Comparison of ENCODE assay signal across 9 cellular contexts in genomic region chr18:51039138-51040112, GRCh38. TPM values are rescaled to one million over a fixed set of nuclear protein-coding genes. Genes with fewer than 3 reads are reported as not detected.
DNase-seq lines count a peak whose midpoint lies in the region; ATAC-seq and TF ChIP-seq lines count a peak whose summit lies in the region.
"Had no signal": no experiment of that assay in that cellular context is flagged by ENCODE, and none has a peak within 500 bp of the region (broad histone marks: within the 10 kb centered on the region; RNA-seq: fewer than 3 reads in every experiment).

No MANE protein-coding gene starts in this region.

- WGBS in testis, 2 donors, result 45 to 58% methylated on average over 5 to 8 of the region's 8 CpGs

- peaks cover 4 to 6% of the 10 kb centered on the region in 2 donors for H3K36me3 Mint-ChIP-seq in activated T-cell treated with anti-CD3 and anti-CD28 coated beads, Interleukin-2, amount 50 U/mL, for 72 hours (ENCODE audit: insufficient read depth in 2 of 2)

- H3K27ac Mint-ChIP-seq in activated T-cell treated with anti-CD3 and anti-CD28 coated beads, Interleukin-2, amount 50 U/mL, for 72 hours, result peak overlapping the region; percentile 57

- H3K4me2 ChIP-seq in fibroblast of lung (ENCODE audit: extremely low read depth, insufficient read depth, low read length), result no peak overlapping the region

- H3K36me3 ChIP-seq in fibroblast of lung (ENCODE audit: control insufficient read depth, insufficient read depth, low read length) (no peaks in the 10 kb centered on the region), testis (ENCODE audit: low read depth, missing control alignments) (no peaks in the 10 kb centered on the region)
- H3K36me3 ChIP-seq: prostate gland had no signal

- no peaks in the 10 kb centered on the region for H4K20me1 ChIP-seq in fibroblast of lung (ENCODE audit: control insufficient read depth, extremely low read depth, insufficient read depth, low read length)

- H3K4me3 ChIP-seq in fibroblast of lung (replicated peaks in 1 of 4; ENCODE audit: control extremely low read depth in 1 of 4, insufficient read depth in 1 of 4, low read depth in 3 of 4, low read length in 4 of 4) (no peak overlapping the region), testis (no peak overlapping the region)
- H3K4me3 ChIP-seq: prostate gland had no signal

- H3K4me3 Mint-ChIP-seq in activated T-cell treated with anti-CD3 and anti-CD28 coated beads, Interleukin-2, amount 50 U/mL, for 72 hours, result peak overlapping the region in 1 of 2 donors; percentile 71

- peaks cover 88% of the 10 kb centered on the region for H3K4me1 Mint-ChIP-seq in activated T-cell treated with anti-CD3 and anti-CD28 coated beads, Interleukin-2, amount 50 U/mL, for 72 hours (ENCODE audit: low read depth)

- H3K4me1 ChIP-seq in fibroblast of lung (ENCODE audit: control insufficient read depth, extremely low read depth, insufficient read depth, low read length), result no peaks in the 10 kb centered on the region
- H3K4me1 ChIP-seq in testis, result peaks cover 61% of the 10 kb centered on the region

- ATAC-seq in activated T-cell treated with anti-CD3 and anti-CD28 coated beads, Interleukin-2, amount 50 U/mL, for 72 hours (replicated peaks in 1 of 2), result peak; percentile 69 to 70
- ATAC-seq in HG03457 (IDR thresholded peaks at IDR 0.05; ENCODE audit: unreplicated experiment), result peak; percentile 52

- no peaks in the 10 kb centered on the region for H3K27me3 Mint-ChIP-seq in activated T-cell treated with anti-CD3 and anti-CD28 coated beads, Interleukin-2, amount 50 U/mL, for 72 hours (ENCODE audit: low read depth)

- H3K9me3 Mint-ChIP-seq in activated T-cell treated with anti-CD3 and anti-CD28 coated beads, Interleukin-2, amount 50 U/mL, for 72 hours, result peaks cover 3% of the 10 kb centered on the region in 2 donors

- no peak for TF ChIP-seq CTCF in fibroblast of lung (conservative IDR thresholded peaks at IDR 0.05 in 1 of 2, IDR thresholded peaks at IDR 0.05 in 1 of 2; ENCODE audit: low read depth in 1 of 2, low read length in 2 of 2)
- no peak for TF ChIP-seq CTCF in testis (IDR thresholded peaks at IDR 0.05)

- no peak for TF ChIP-seq POLR2A in testis (IDR thresholded peaks at IDR 0.05)

- H3K27me3 ChIP-seq in fibroblast of lung (ENCODE audit: control insufficient read depth, insufficient read depth, low read length) (no peaks in the 10 kb centered on the region), testis (no peaks in the 10 kb centered on the region)

- intact Hi-C loops in testis (cut with DNase I; ENCODE audit: low total_unique reads), result no loop called here

- H3K27ac ChIP-seq in fibroblast of lung (ENCODE audit: insufficient read depth, low read length) (no peak overlapping the region), testis (peak overlapping the region; percentile 2 to 47)
- H3K27ac ChIP-seq: prostate gland had no signal

- no peak overlapping the region for H3K9ac ChIP-seq in fibroblast of lung (ENCODE audit: insufficient read depth, low read length)

- DNase-seq in activated T-cell treated with anti-CD3 and anti-CD28 coated beads, Interleukin-2, amount 50 U/mL, for 72 hours, result no peak
- DNase-seq in activated T-cell treated with anti-CD3 and anti-CD28 coated beads for 4 hours (no peak), fibroblast of lung (ENCODE audit: low read depth in 2 of 2) (peak; percentile 22 to 29), testis (no peak), hippocampal formation (lab: John Stamatoyannopoulos, UW) (no peak), NCI-H510A (lab: John Stamatoyannopoulos, UW) (no peak)
- DNase-seq in activated effector memory CD4-positive, alpha-beta T cell treated with Interleukin-2 at 50 U/mL for 16 hours, result no peak

- peaks cover 98% of the 10 kb centered on the region for H3K79me2 ChIP-seq in fibroblast of lung (ENCODE audit: control insufficient read depth, insufficient read depth, low read length)

- H3K9me3 ChIP-seq in fibroblast of lung (ENCODE audit: control insufficient read depth, insufficient read depth, low read depth, low read length), result no peaks in the 10 kb centered on the region
- H3K9me3 ChIP-seq in testis, result no peaks in the 10 kb centered on the region
- H3K9me3 ChIP-seq: prostate gland had no signal

- H2AFZ ChIP-seq in fibroblast of lung (ENCODE audit: low read length), result no peak overlapping the region

RNA-seq across cellular contexts. Expression of gene SMAD4, which starts 9.4 kb away (rescaled TPM):
- total RNA-seq in activated T-cell treated with anti-CD3 and anti-CD28 coated beads, Interleukin-2, amount 50 U/mL, for 72 hours, result 10 to 100 TPM; 84.7 to 97.0 TPM
- 49.8 and 71.5 TPM in 2 replicates for total RNA-seq in fibroblast of lung
- polyA plus RNA-seq in fibroblast of lung, result 108 and 161 TPM in 2 replicates
- 49.9 and 65.3 TPM in 2 replicates for polyA plus RNA-seq in fibroblast of lung (2012)
- polyA minus RNA-seq in fibroblast of lung (ENCODE audit: low replicate concordance), result 115 and 239 TPM in 2 replicates
- 100 to 1,000 TPM; 198 to 270 TPM for total RNA-seq in testis
- 91.0 TPM for polyA plus RNA-seq in testis (ENCODE audit: insufficient read depth, low read depth, low replicate concordance)

Comparison
In these comparisons a context has a peak if more than half of its experiments do, and no peak if none do; other contexts are left out.
1. DNase-seq: peak in fibroblast of lung (2 of 2); none in activated T-cell treated with anti-CD3 and anti-CD28 coated beads, Interleukin-2, amount 50 U/mL, for 72 hours (0 of 2), activated T-cell treated with anti-CD3 and anti-CD28 coated beads for 4 hours (single experiment), testis (single experiment), hippocampal formation (0 of 2), NCI-H510A (single experiment) and activated effector memory CD4-positive, alpha-beta T cell treated with Interleukin-2 at 50 U/mL for 16 hours (single experiment).